14 cellular contexts compared by ENCODE assay signal in the genomic region with DNA sequence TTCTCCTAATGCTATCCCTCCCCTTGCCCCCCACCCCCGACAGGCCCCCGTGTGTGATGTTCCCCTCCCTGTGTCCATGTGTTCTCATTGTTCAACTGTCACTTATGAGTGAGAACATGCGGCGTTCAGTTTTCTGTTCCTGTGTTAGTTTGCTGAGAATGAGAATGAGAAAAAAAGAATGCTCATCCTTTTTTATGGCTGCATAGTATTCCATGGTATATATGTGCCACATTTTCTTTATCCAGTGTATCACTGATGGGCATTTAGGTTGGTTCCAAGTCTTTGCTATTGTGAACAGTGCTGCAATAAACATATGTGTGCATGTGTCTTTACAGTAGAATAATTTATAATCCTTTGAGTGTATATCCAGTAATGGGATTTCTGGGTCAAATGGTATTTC. TPM values are rescaled to one million over a fixed set of nuclear protein-coding genes. Genes with fewer than 3 reads are reported as not detected.
"Had no signal": no experiment of that assay in that cellular context is flagged by ENCODE, and none has a peak within 500 bp of the region (broad histone marks: within the 10 kb centered on the region; RNA-seq: fewer than 3 reads in every experiment).

No MANE protein-coding gene starts in this region.

RNA-seq across cellular contexts. Expression of a gene that starts 26.2 kb away (rescaled TPM):
- total RNA-seq: activated B cell treated with CpG ODN at 0.5 μM for 24 hours; activated CD4-positive, alpha-beta memory T cell treated with anti-CD3 and anti-CD28 coated beads for 36 hours; activated CD4-positive, alpha-beta memory T cell treated with anti-CD3 and anti-CD28 coated beads, Interleukin-2, amount 10 ng/mL, durations not matched to agents 7 days and 5 days; activated CD4-positive, alpha-beta T cell treated with anti-CD3 and anti-CD28 coated beads for 36 hours; activated CD4-positive, alpha-beta T cell treated with anti-CD3 and anti-CD28 coated beads, Interleukin-2, amount 10 ng/mL, durations not matched to agents 24 days and 14 days; activated CD4-positive, alpha-beta T cell treated with anti-CD3 and anti-CD28 coated beads, Interleukin-2, amount 10 ng/mL, durations not matched to agents 7 days and 5 days; activated CD8-positive, alpha-beta memory T cell treated with anti-CD3 and anti-CD28 coated beads for 36 hours; activated CD8-positive, alpha-beta memory T cell treated with anti-CD3 and anti-CD28 coated beads, Interleukin-2, amount 10 ng/mL, durations not matched to agents 7 days and 5 days; activated CD8-positive, alpha-beta T cell treated with anti-CD3 and anti-CD28 coated beads for 36 hours; activated CD8-positive, alpha-beta T cell treated with anti-CD3 and anti-CD28 coated beads, Interleukin-2, amount 10 ng/mL, durations not matched to agents 7 days and 5 days; T-helper 1 cell treated with Interleukin-12 subunit alpha and Interleukin-12 subunit beta and Interleukin-4 antibody, amounts not matched to agents 30 ng/mL and 1 ng/mL, for 36 hours; T-helper 17 cell; T-helper 2 cell treated with Interferon-gamma antibody and Interleukin-4, amounts not matched to agents 100 ng/mL and 5 ng/mL, for 36 hours; WTC11 had no signal
